Comparison of ENCODE assay signal across 33 cellular contexts in genomic region chr2:79178073-79178720, GRCh38. TPM values are rescaled to one million over a fixed set of nuclear protein-coding genes. Genes with fewer than 3 reads are reported as not detected.
"Had no signal": no experiment of that assay in that cellular context is flagged by ENCODE, and none has a peak within 500 bp of the region (broad histone marks: within the 10 kb centered on the region; RNA-seq: fewer than 3 reads in every experiment).

No MANE protein-coding gene starts in this region.

- DNase-seq: activated B cell treated with CpG ODN at 0.5 μM for 24 hours; activated CD4-positive, alpha-beta T cell treated with anti-CD3 and anti-CD28 coated beads, Interleukin-2, amount 50 U/mL, for 1 hour; activated CD8-positive, alpha-beta T cell treated with anti-CD3 and anti-CD28 coated beads for 36 hours; activated gamma-delta T cell treated with Interleukin-2 at 50 U/mL for 16 hours; activated naive CD4-positive, alpha-beta T cell treated with anti-CD3 and anti-CD28 coated beads, Interleukin-2, amount 50 U/mL, for 16 hours; activated T-cell treated with anti-CD3 and anti-CD28 coated beads, Interleukin-2, amount 50 U/mL, for 4 hours; amniotic stem cell; central memory CD4-positive, alpha-beta T cell; endodermal cell; foreskin fibroblast; heart left ventricle; immature natural killer cell; kidney; left colon; naive thymus-derived CD4-positive, alpha-beta T cell; stimulated activated CD4-positive, alpha-beta T cell treated with anti-CD3 and anti-CD28 coated beads, Interleukin-4, amount 100 ng/mL, for 24 hours; stimulated activated naive CD8-positive, alpha-beta T cell treated with anti-CD3 and anti-CD28 coated beads, Interleukin-15, amount 100 ng/mL, for 72 hours; substantia nigra; thyroid gland; upper lobe of left lung had no signal

- H3K27me3 Mint-ChIP-seq: activated B cell treated with CpG ODN at 0.5 μM for 24 hours; activated CD8-positive, alpha-beta T cell treated with anti-CD3 and anti-CD28 coated beads for 36 hours; activated T-helper 17 cell treated with anti-CD3 and anti-CD28 coated beads, Interleukin-2, amount 50 U/mL, for 72 hours; dendritic cell treated with granulocyte-macrophage colony-stimulating factor and Interleukin-4, amounts not matched to agents 40 ng/mL and 50 ng/mL, for 4 days; naive thymus-derived CD4-positive, alpha-beta T cell; stimulated activated naive CD8-positive, alpha-beta T cell treated with anti-CD3 and anti-CD28 coated beads, Interleukin-15, amount 100 ng/mL, for 72 hours had no signal

- H3K4me1 Mint-ChIP-seq: activated B cell treated with CpG ODN at 0.5 μM for 24 hours; activated T-helper 17 cell treated with anti-CD3 and anti-CD28 coated beads, Interleukin-2, amount 50 U/mL, for 72 hours; endodermal cell; immature natural killer cell; naive thymus-derived CD4-positive, alpha-beta T cell; stimulated activated effector memory CD8-positive, alpha-beta T cell treated with anti-CD3 and anti-CD28 coated beads, Interleukin-12 subunit alpha, Interleukin-12 subunit beta, amount 100 ng/mL, for 72 hours; stimulated activated naive CD8-positive, alpha-beta T cell treated with anti-CD3 and anti-CD28 coated beads, Interleukin-15, amount 100 ng/mL, for 72 hours had no signal

- H3K36me3 ChIP-seq: breast epithelium, heart left ventricle, thyroid gland, upper lobe of left lung, vagina had no signal

- H3K27ac ChIP-seq: breast epithelium, heart left ventricle, skin epidermis, thyroid gland, upper lobe of left lung, vagina had no signal

- H3K9me3 ChIP-seq: thyroid gland, upper lobe of left lung, vagina had no signal

- ATAC-seq: activated CD8-positive, alpha-beta T cell treated with anti-CD3 and anti-CD28 coated beads for 36 hours; activated T-cell treated with anti-CD3 and anti-CD28 coated beads, Interleukin-2, amount 50 U/mL, for 4 hours; activated T-helper 17 cell treated with anti-CD3 and anti-CD28 coated beads, Interleukin-2, amount 50 U/mL, for 72 hours; esophagus mucosa; heart left ventricle; left colon; naive thymus-derived CD4-positive, alpha-beta T cell; sciatic nerve; stimulated activated effector memory CD8-positive, alpha-beta T cell treated with anti-CD3 and anti-CD28 coated beads, Interleukin-12 subunit alpha, Interleukin-12 subunit beta, amount 100 ng/mL, for 72 hours; stimulated activated naive CD8-positive, alpha-beta T cell treated with anti-CD3 and anti-CD28 coated beads, Interleukin-15, amount 100 ng/mL, for 72 hours had no signal

- H3K36me3 Mint-ChIP-seq: naive thymus-derived CD4-positive, alpha-beta T cell; stimulated activated effector memory CD8-positive, alpha-beta T cell treated with anti-CD3 and anti-CD28 coated beads, Interleukin-12 subunit alpha, Interleukin-12 subunit beta, amount 100 ng/mL, for 72 hours had no signal

- H3K27ac Mint-ChIP-seq: activated B cell treated with CpG ODN at 0.5 μM for 24 hours; activated CD8-positive, alpha-beta T cell treated with anti-CD3 and anti-CD28 coated beads for 36 hours; activated T-helper 17 cell treated with anti-CD3 and anti-CD28 coated beads, Interleukin-2, amount 50 U/mL, for 72 hours; dendritic cell treated with granulocyte-macrophage colony-stimulating factor and Interleukin-4, amounts not matched to agents 40 ng/mL and 50 ng/mL, for 4 days; endodermal cell; immature natural killer cell; mesothelial cell of epicardium; naive thymus-derived CD4-positive, alpha-beta T cell; stimulated activated effector memory CD8-positive, alpha-beta T cell treated with anti-CD3 and anti-CD28 coated beads, Interleukin-12 subunit alpha, Interleukin-12 subunit beta, amount 100 ng/mL, for 72 hours; stimulated activated naive CD8-positive, alpha-beta T cell treated with anti-CD3 and anti-CD28 coated beads, Interleukin-15, amount 100 ng/mL, for 72 hours had no signal

- H3K4me3 ChIP-seq: breast epithelium, heart left ventricle, skin epidermis, thyroid gland, upper lobe of left lung, vagina had no signal

- H3K27me3 ChIP-seq: breast epithelium, heart left ventricle, thyroid gland, upper lobe of left lung, vagina had no signal

- H3K4me1 ChIP-seq: breast epithelium, heart left ventricle, thyroid gland, upper lobe of left lung, vagina had no signal

- H3K4me3 Mint-ChIP-seq: activated B cell treated with CpG ODN at 0.5 μM for 24 hours; activated CD8-positive, alpha-beta T cell treated with anti-CD3 and anti-CD28 coated beads for 36 hours; activated T-cell treated with anti-CD3 and anti-CD28 coated beads, Interleukin-2, amount 50 U/mL, for 4 hours; activated T-helper 17 cell treated with anti-CD3 and anti-CD28 coated beads, Interleukin-2, amount 50 U/mL, for 72 hours; dendritic cell treated with granulocyte-macrophage colony-stimulating factor and Interleukin-4, amounts not matched to agents 40 ng/mL and 50 ng/mL, for 4 days; endodermal cell; immature natural killer cell; mesothelial cell of epicardium; naive thymus-derived CD4-positive, alpha-beta T cell; stimulated activated effector memory CD8-positive, alpha-beta T cell treated with anti-CD3 and anti-CD28 coated beads, Interleukin-12 subunit alpha, Interleukin-12 subunit beta, amount 100 ng/mL, for 72 hours; stimulated activated naive CD8-positive, alpha-beta T cell treated with anti-CD3 and anti-CD28 coated beads, Interleukin-15, amount 100 ng/mL, for 72 hours had no signal

RNA-seq across cellular contexts. Expression of gene REG3A, which starts 18.6 kb away (rescaled TPM):
- total RNA-seq: activated B cell treated with CpG ODN at 0.5 μM for 24 hours; activated CD8-positive, alpha-beta T cell treated with anti-CD3 and anti-CD28 coated beads for 36 hours; activated T-helper 17 cell treated with anti-CD3 and anti-CD28 coated beads, Interleukin-2, amount 50 U/mL, for 72 hours; astrocyte; breast epithelium; endodermal cell; esophagus mucosa; heart left ventricle; kidney; liver; mesothelial cell of epicardium; naive thymus-derived CD4-positive, alpha-beta T cell; osteoblast; renal cortical epithelial cell; thyroid gland; vagina had no signal

RNA-seq across cellular contexts. Expression of gene REG1A, which starts 57.9 kb away (rescaled TPM):
- total RNA-seq: activated B cell treated with CpG ODN at 0.5 μM for 24 hours; activated CD8-positive, alpha-beta T cell treated with anti-CD3 and anti-CD28 coated beads for 36 hours; activated T-helper 17 cell treated with anti-CD3 and anti-CD28 coated beads, Interleukin-2, amount 50 U/mL, for 72 hours; astrocyte; breast epithelium; endodermal cell; esophagus mucosa; mesothelial cell of epicardium; naive thymus-derived CD4-positive, alpha-beta T cell; osteoblast; renal cortical epithelial cell; thyroid gland; vagina had no signal
